ENCODE assay signal across 14 cellular contexts in the genomic region with DNA sequence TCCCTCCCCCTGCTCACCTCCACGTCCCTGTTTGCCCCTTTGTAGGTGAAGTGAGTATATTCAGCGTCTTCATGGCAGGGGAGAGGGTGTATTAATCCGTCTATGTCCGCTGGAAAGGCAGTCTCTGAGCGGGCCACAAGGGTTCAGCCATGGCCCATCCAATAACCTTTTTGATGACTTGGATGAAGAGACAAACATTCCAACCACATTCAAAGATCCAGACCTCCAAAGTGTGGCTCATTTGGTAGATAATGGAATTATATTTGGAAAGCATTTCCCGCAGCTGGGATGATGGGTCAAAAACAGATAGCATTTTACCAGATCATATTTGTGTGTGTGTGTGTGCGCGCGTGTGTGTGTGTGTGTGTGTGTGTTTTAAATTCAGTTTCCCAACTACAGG.
"Had no signal": no experiment of that assay in that cellular context is flagged by ENCODE, and none has a peak within 500 bp of the region (broad histone marks: within the 10 kb centered on the region; RNA-seq: fewer than 3 reads in every experiment).

No MANE protein-coding gene starts in this region.

- DNase-seq: activated CD4-positive, alpha-beta T cell treated with anti-CD3 and anti-CD28 coated beads, Interleukin-2, amount 50 U/mL, for 1 hour; activated CD4-positive, CD25-positive, alpha-beta regulatory T cell; activated naive CD4-positive, alpha-beta T cell treated with anti-CD3 and anti-CD28 coated beads, Interleukin-2, amount 50 U/mL, for 16 hours; adrenal gland; body of pancreas; effector memory CD8-positive, alpha-beta T cell; psoas muscle; stimulated activated CD4-positive, alpha-beta T cell treated with anti-CD3 and anti-CD28 coated beads, Interleukin-15, amount 100 ng/mL, for 24 hours; stimulated activated CD4-positive, alpha-beta T cell treated with anti-CD3 and anti-CD28 coated beads, Interleukin-4, amount 100 ng/mL, for 24 hours; stimulated activated naive CD8-positive, alpha-beta T cell treated with anti-CD3 and anti-CD28 coated beads, Interleukin-15, amount 100 ng/mL, for 72 hours; T-helper 17 cell; testis had no signal

- H3K27ac Mint-ChIP-seq: effector memory CD8-positive, alpha-beta T cell; nephron; stimulated activated naive CD8-positive, alpha-beta T cell treated with anti-CD3 and anti-CD28 coated beads, Interleukin-15, amount 100 ng/mL, for 72 hours; T-helper 17 cell had no signal

- H3K4me3 Mint-ChIP-seq: effector memory CD8-positive, alpha-beta T cell; nephron; stimulated activated naive CD8-positive, alpha-beta T cell treated with anti-CD3 and anti-CD28 coated beads, Interleukin-15, amount 100 ng/mL, for 72 hours; T-helper 17 cell had no signal

- H3K9me3 ChIP-seq: adrenal gland, body of pancreas, psoas muscle, testis had no signal

- FAIRE-seq: TTC549 had no signal

- H3K4me1 ChIP-seq: adrenal gland, body of pancreas had no signal

- H3K27me3 ChIP-seq: adrenal gland, body of pancreas, testis had no signal

- ATAC-seq: body of pancreas; effector memory CD8-positive, alpha-beta T cell; psoas muscle; stimulated activated naive CD8-positive, alpha-beta T cell treated with anti-CD3 and anti-CD28 coated beads, Interleukin-15, amount 100 ng/mL, for 72 hours; T-helper 17 cell had no signal

- H3K4me3 ChIP-seq: adrenal gland, body of pancreas, psoas muscle, testis had no signal

- H3K36me3 ChIP-seq: adrenal gland had no signal

- H3K9me3 Mint-ChIP-seq: effector memory CD8-positive, alpha-beta T cell; nephron; stimulated activated naive CD8-positive, alpha-beta T cell treated with anti-CD3 and anti-CD28 coated beads, Interleukin-15, amount 100 ng/mL, for 72 hours had no signal

- H3K27ac ChIP-seq: adrenal gland, body of pancreas, psoas muscle, testis had no signal
